Comparison of ENCODE assay signal across 18 cellular contexts in genomic region chr3:155519081-155519480, GRCh38.
DNase-seq lines count a peak whose midpoint lies in the region; ATAC-seq and TF ChIP-seq lines count a peak whose summit lies in the region.
"Had no signal": no experiment of that assay in that cellular context is flagged by ENCODE, and none has a peak within 500 bp of the region (broad histone marks: within the 10 kb centered on the region; RNA-seq: fewer than 3 reads in every experiment).

No MANE protein-coding gene starts in this region.

- ATAC-seq in GM18873 (IDR thresholded peaks at IDR 0.05; ENCODE audit: low FRiP score, unreplicated experiment) (peak; percentile 75), HG02588 (IDR thresholded peaks at IDR 0.05; ENCODE audit: unreplicated experiment) (peak; percentile 53), T-helper 17 cell (no peak), GM21360 (IDR thresholded peaks at IDR 0.05; ENCODE audit: unreplicated experiment) (no peak)
- no peak for ATAC-seq in stimulated activated naive CD8-positive, alpha-beta T cell treated with anti-CD3 and anti-CD28 coated beads, Interleukin-15, amount 100 ng/mL, for 72 hours
- ATAC-seq: lower lobe of right lung had no signal

- H3K9me3 ChIP-seq in MM.1S (replicated peaks; ENCODE audit: insufficient read depth, low read length): no peaks in the 10 kb centered on the region
- no peaks in the 10 kb centered on the region for H3K9me3 ChIP-seq in T-helper 17 cell (ENCODE audit: control insufficient read depth, low read length, poor library complexity, severe bottlenecking)
- H3K9me3 ChIP-seq: lower lobe of right lung, neutrophil, SK-N-SH, testis had no signal

- H2AFZ ChIP-seq in MM.1S (ENCODE audit: low read length): no peak overlapping the region

- H3K27me3 Mint-ChIP-seq in nephron (ENCODE audit: low read depth) (no peaks in the 10 kb centered on the region), T-helper 17 cell (peaks cover 4% of the 10 kb centered on the region)
- no peaks in the 10 kb centered on the region for H3K27me3 Mint-ChIP-seq in stimulated activated naive CD8-positive, alpha-beta T cell treated with anti-CD3 and anti-CD28 coated beads, Interleukin-15, amount 100 ng/mL, for 72 hours
- H3K27me3 Mint-ChIP-seq: activated naive CD8-positive, alpha-beta T cell treated with anti-CD3 and anti-CD28 coated beads, Interleukin-2, amount 10 ng/mL, durations not matched to agents 7 days and 5 days; CD4-positive, alpha-beta T cell had no signal

- no peaks in the 10 kb centered on the region for H3F3A ChIP-seq in MM.1S (ENCODE audit: insufficient read depth, low read length)

- no peak overlapping the region for H3K27ac ChIP-seq in MM.1S (ENCODE audit: low read length)
- H3K27ac ChIP-seq: lower lobe of right lung, neutrophil, testis, VCaP had no signal

- H3K9ac ChIP-seq in MM.1S (ENCODE audit: low read length): no peak overlapping the region
- H3K9ac ChIP-seq: SK-N-SH had no signal

- no peaks in the 10 kb centered on the region for H3K9me3 Mint-ChIP-seq in nephron
- no peaks in the 10 kb centered on the region for H3K9me3 Mint-ChIP-seq in stimulated activated naive CD8-positive, alpha-beta T cell treated with anti-CD3 and anti-CD28 coated beads, Interleukin-15, amount 100 ng/mL, for 72 hours
- H3K9me3 Mint-ChIP-seq: CD4-positive, alpha-beta T cell had no signal

- H3K36me3 Mint-ChIP-seq in nephron (ENCODE audit: low read depth) (peaks cover 25% of the 10 kb centered on the region), T-helper 17 cell (ENCODE audit: low read depth) (no peaks in the 10 kb centered on the region)

- no peaks in the 10 kb centered on the region for H3K9me2 ChIP-seq in MM.1S (replicated peaks; ENCODE audit: insufficient read depth, low read length)
- H3K9me2 ChIP-seq: SK-N-SH had no signal

- no peak overlapping the region for H3K4me3 ChIP-seq in MM.1S (ENCODE audit: low read length)
- H3K4me3 ChIP-seq: lower lobe of right lung, smooth muscle cell, testis had no signal

- no peaks in the 10 kb centered on the region for H3K79me2 ChIP-seq in MM.1S (ENCODE audit: low read length)

- peaks cover 30% of the 10 kb centered on the region for H3K4me1 Mint-ChIP-seq in nephron
- H3K4me1 Mint-ChIP-seq in T-helper 17 cell: no peaks in the 10 kb centered on the region
- no peaks in the 10 kb centered on the region for H3K4me1 Mint-ChIP-seq in stimulated activated naive CD8-positive, alpha-beta T cell treated with anti-CD3 and anti-CD28 coated beads, Interleukin-15, amount 100 ng/mL, for 72 hours

- H3K4me2 ChIP-seq in MM.1S (ENCODE audit: low read depth, low read length): no peak overlapping the region
- H3K4me2 ChIP-seq: SK-N-SH, smooth muscle cell had no signal

- H3K36me3 ChIP-seq in MM.1S (replicated peaks; ENCODE audit: insufficient read depth, low read length): no peaks in the 10 kb centered on the region
- H3K36me3 ChIP-seq: lower lobe of right lung, neutrophil had no signal

- TF ChIP-seq CTCF in MM.1S (IDR thresholded peaks at IDR 0.05; ENCODE audit: low read length) (no peak), nephron (IDR thresholded peaks at IDR 0.05; ENCODE audit: unreplicated experiment in 3 of 3) (no peak)

- no peaks in the 10 kb centered on the region for H4K20me1 ChIP-seq in MM.1S (ENCODE audit: insufficient read depth, low read length)

- peak; percentile 40 for DNase-seq in MM.1S
- DNase-seq in T-helper 17 cell: no peak
- no peak for DNase-seq in stimulated activated naive CD8-positive, alpha-beta T cell treated with anti-CD3 and anti-CD28 coated beads, Interleukin-15, amount 100 ng/mL, for 72 hours
- DNase-seq: activated naive CD8-positive, alpha-beta T cell treated with anti-CD3 and anti-CD28 coated beads, Interleukin-2, amount 10 ng/mL, durations not matched to agents 7 days and 5 days; CD4-positive, alpha-beta T cell; erythroblast; lower lobe of right lung; NCI-H1048; NK-92 treated with Interleukin-12 subunit alpha and Interleukin-12 subunit beta, amount 100 ng/mL, for 24 hours; SK-N-SH; testis had no signal

- no peak overlapping the region for H3K4me3 Mint-ChIP-seq in nephron
- H3K4me3 Mint-ChIP-seq in T-helper 17 cell: no peak overlapping the region
- no peak overlapping the region for H3K4me3 Mint-ChIP-seq in stimulated activated naive CD8-positive, alpha-beta T cell treated with anti-CD3 and anti-CD28 coated beads, Interleukin-15, amount 100 ng/mL, for 72 hours
- H3K4me3 Mint-ChIP-seq: activated naive CD8-positive, alpha-beta T cell treated with anti-CD3 and anti-CD28 coated beads, Interleukin-2, amount 10 ng/mL, durations not matched to agents 7 days and 5 days; CD4-positive, alpha-beta T cell had no signal

- H3K4me1 ChIP-seq in MM.1S (ENCODE audit: low read length): no peaks in the 10 kb centered on the region
- H3K4me1 ChIP-seq: lower lobe of right lung, testis had no signal

- no peaks in the 10 kb centered on the region for H3K27me3 ChIP-seq in MM.1S (replicated peaks; ENCODE audit: insufficient read depth, low read length)
- H3K27me3 ChIP-seq: neutrophil, testis had no signal

- H3K27ac Mint-ChIP-seq in nephron (peak overlapping the region in 2 of 3 experiments; percentile 23 to 47), T-helper 17 cell (no peak overlapping the region)
- H3K27ac Mint-ChIP-seq in stimulated activated naive CD8-positive, alpha-beta T cell treated with anti-CD3 and anti-CD28 coated beads, Interleukin-15, amount 100 ng/mL, for 72 hours: no peak overlapping the region
- H3K27ac Mint-ChIP-seq: activated naive CD8-positive, alpha-beta T cell treated with anti-CD3 and anti-CD28 coated beads, Interleukin-2, amount 10 ng/mL, durations not matched to agents 7 days and 5 days; CD4-positive, alpha-beta T cell had no signal

Comparison
In these comparisons a context has a peak if more than half of its experiments do, and no peak if none do; other contexts are left out.
1. ATAC-seq: peak in GM18873 (single experiment) and HG02588 (single experiment); none in T-helper 17 cell (single experiment), GM21360 (single experiment) and stimulated activated naive CD8-positive, alpha-beta T cell treated with anti-CD3 and anti-CD28 coated beads, Interleukin-15, amount 100 ng/mL, for 72 hours (single experiment).
2. H3K27ac Mint-ChIP-seq: peak in nephron (2 of 3); none in T-helper 17 cell (single experiment) and stimulated activated naive CD8-positive, alpha-beta T cell treated with anti-CD3 and anti-CD28 coated beads, Interleukin-15, amount 100 ng/mL, for 72 hours (0 of 2).